In the genomic region with DNA sequence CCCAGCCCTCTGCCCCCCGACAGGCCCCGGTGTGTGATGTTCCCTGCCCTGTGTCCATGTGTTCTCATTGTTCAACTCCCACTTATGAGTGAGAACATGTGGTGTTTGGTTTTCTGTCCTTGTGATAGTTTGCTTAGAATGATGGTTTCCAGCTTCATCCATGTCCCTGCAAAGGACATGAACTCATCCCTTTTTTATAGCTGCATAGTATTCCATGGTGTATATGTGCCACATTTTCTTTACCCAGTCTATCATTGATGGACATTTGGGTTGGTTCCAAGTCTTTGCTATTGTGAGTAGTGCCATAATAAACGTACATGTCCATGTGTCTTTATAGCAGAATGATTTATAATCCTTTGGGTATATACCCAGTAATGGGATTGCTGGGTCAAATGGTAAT, we compare ENCODE assay signal across 2 cellular contexts. TPM values are rescaled to one million over a fixed set of nuclear protein-coding genes. Genes with fewer than 3 reads are reported as not detected.
DNase-seq lines count a peak whose midpoint lies in the region; ATAC-seq, FAIRE-seq and TF ChIP-seq lines count a peak whose summit lies in the region.
"Not testable (repeated sequence)": the region's sequence is repeated elsewhere in the genome, so short reads cannot be mapped to it uniquely, and the experiment has no call there.

No MANE protein-coding gene starts in this region.

- POLR2A ChIA-PET in HEK293 (lab: Yijun Ruan, JAX); K562 (lab: Yijun Ruan, JAX): not testable (repeated sequence)

- BruUV-seq in K562 (replicated peaks; lab: Mats Ljungman, UMichigan): not testable (repeated sequence)

- not testable (repeated sequence) for H3K27me3 ChIP-seq in K562 (ENCODE audit: control insufficient read depth in 2 of 2, insufficient read depth in 2 of 2, low read length in 2 of 2)

- not testable (repeated sequence) for H4K20me1 ChIP-seq in K562 (replicated peaks; ENCODE audit: control insufficient read depth, insufficient read depth, low read length)

- CTCF ChIA-PET in HEK293 (lab: Yijun Ruan, JAX); K562 (lab: Yijun Ruan, JAX; ENCODE audit: low intra/inter-chr PET ratio): not testable (repeated sequence)

- H3K36me3 ChIP-seq in HEK293 (ENCODE audit: control insufficient read depth in 2 of 2, insufficient read depth in 1 of 2, low read length in 2 of 2); K562 (ENCODE audit: control insufficient read depth, insufficient read depth, low read length): not testable (repeated sequence)

- in situ Hi-C loops in K562 (cut with MboI): loop anchor here (25.0 kb wide), 1 partner anchor 415 kb away; no protein-coding TSS in a partner anchor

- not testable (repeated sequence) for H3K27ac ChIP-seq in HEK293 (ENCODE audit: extremely low read depth, low read depth, low read length); K562 (ENCODE audit: extremely low read depth, low read depth, low read length)

- H3K9me3 ChIP-seq in HEK293 (ENCODE audit: control insufficient read depth, insufficient read depth, low read depth, low read length); K562 (replicated peaks; ENCODE audit: control insufficient read depth, insufficient read depth, low read depth, low read length): not testable (repeated sequence)

- intact Hi-C loops in K562 (cut with micrococcal nuclease): loop anchor here (5.0 kb wide), 1 partner anchor 415 kb away; no protein-coding TSS in a partner anchor

- not testable (repeated sequence) for TF ChIP-seq EP300 in K562 (IDR thresholded peaks at IDR 0.05; ENCODE audit: low read length)

- 46% methylated on average over 2 of the region's 3 CpGs for WGBS in K562 (ENCODE audit: insufficient coverage, low coverage, missing lambda C conversion rate)

- H3K79me2 ChIP-seq in K562 (ENCODE audit: control insufficient read depth, insufficient read depth, low read length): not testable (repeated sequence)

- not testable (repeated sequence) for H3K9me1 ChIP-seq in K562 (ENCODE audit: control insufficient read depth, insufficient read depth, low read length)

- H3K9ac ChIP-seq in K562 (ENCODE audit: insufficient read depth in 1 of 2, low read depth in 2 of 2, low read length in 2 of 2): not testable (repeated sequence)

- not testable (repeated sequence) for FAIRE-seq in K562 (lab: Jason Lieb, UNC)

- not testable (repeated sequence) for ATAC-seq in K562

- not testable (repeated sequence) for TF ChIP-seq RAD21 in K562 (CRISPR knock-in tag; conservative IDR thresholded peaks at IDR 0.05 in 1 of 2, IDR thresholded peaks at IDR 0.05 in 1 of 2)

- not testable (repeated sequence) for H3K4me3 ChIP-seq in HEK293 (ENCODE audit: low read depth, low read length); K562

- H3K4me2 ChIP-seq in K562 (ENCODE audit: insufficient read depth, low read length): not testable (repeated sequence)

- TF ChIP-seq CTCF in HEK293 (tag by site-specific recombination; IDR thresholded peaks at IDR 0.05); K562 (IDR thresholded peaks at IDR 0.05 in 2 of 3, conservative IDR thresholded peaks at IDR 0.05 in 1 of 3; ENCODE audit: insufficient read depth in 2 of 3, low read depth in 1 of 3, low read length in 3 of 3): not testable (repeated sequence)

- not testable (repeated sequence) for DNase-seq in K562 (ENCODE audit: extremely low read depth in 1 of 4, low spot score in 3 of 4)

- H2AFZ ChIP-seq in K562 (ENCODE audit: low read depth, low read length): not testable (repeated sequence)

- TF ChIP-seq POLR2A in K562 (conservative IDR thresholded peaks at IDR 0.05): not testable (repeated sequence)

- not testable (repeated sequence) for H3K4me1 ChIP-seq in HEK293 (ENCODE audit: control insufficient read depth, insufficient read depth, low read length); K562 (replicated peaks in 1 of 2; ENCODE audit: control insufficient read depth in 2 of 2, insufficient read depth in 2 of 2, low read length in 2 of 2)

TF ChIP-seq in HEK293, 187 proteins besides CTCF, POLR2A, EP300 and RAD21:
- TF ChIP-seq ZNF146 (tag by site-specific recombination; IDR thresholded peaks at IDR 0.05): peak; percentile 72

TF ChIP-seq in K562, 482 proteins besides CTCF, POLR2A, EP300 and RAD21:
- peak; percentile 47; the same call in 1 of the 2 replicates for TF ChIP-seq BCOR (IDR thresholded peaks at IDR 0.05)
- peak; percentile 63 for TF ChIP-seq ZNF146 (CRISPR knock-in tag; IDR thresholded peaks at IDR 0.05; ENCODE audit: unreplicated experiment)
TF ChIP-seq in K562: peak in this region for 2; not testable (repeated sequence) for 480.

RNA-seq across cellular contexts. Expression of gene TRAF3IP1, which starts 52.0 kb away (rescaled TPM):
- 5.1 and 10.4 TPM in 2 replicates for total RNA-seq in K562 (2011; cell fraction: chromatin; rRNA removed; ENCODE audit: low replicate concordance)
- total RNA-seq in K562 (2011; cell fraction: nucleolus; rRNA removed): 0.83 and 3.6 TPM in 2 replicates
- total RNA-seq in K562 (2011; cell fraction: nucleoplasm; rRNA removed): 2.3 and 4.4 TPM in 2 replicates
- 2.9 and 3.3 TPM in 2 replicates for total RNA-seq in K562 (2014; rRNA removed)
- total RNA-seq in K562 (2014; rRNA removed; fragmentation: Illumina TruSeq; extraction: Trizol): 3.4 and 3.9 TPM in 2 replicates
- total RNA-seq in K562 (2015; rRNA removed; fragmentation: Illumina TruSeq; extraction: Trizol): 3.8 and 5.1 TPM in 2 replicates
- total RNA-seq in K562 (2021): 5.5 and 7.4 TPM in 2 replicates
- 2.2 and 2.6 TPM in 2 replicates for polyA plus RNA-seq in K562 (2011; rRNA removed)
- polyA plus RNA-seq in K562 (2011; cell fraction: cytosol; rRNA removed): 1.6 and 1.7 TPM in 2 replicates
- 1.3 and 2.1 TPM in 2 replicates for polyA plus RNA-seq in K562 (2011; cell fraction: nucleus; rRNA removed)
- 2.9 and 3.8 TPM in 2 replicates for polyA plus RNA-seq in K562 (2012)
- 4.3 and 6.2 TPM in 2 replicates for polyA plus RNA-seq in K562 (2014; fragmentation: Illumina TruSeq; extraction: Trizol)
- polyA plus RNA-seq in K562 (2014; fragmentation: Nextera tagmentation; extraction: Ambion mirVana): 1 to 10 TPM; 1.3 to 1.4 TPM
- 3.2 and 4.5 TPM in 2 replicates for polyA plus RNA-seq in K562 (2014; rRNA removed)
- 1.4 and 1.8 TPM in 2 replicates for polyA minus RNA-seq in K562 (2011; rRNA and poly(A)+ RNA removed)
- polyA minus RNA-seq in K562 (2011; cell fraction: cytosol; rRNA and poly(A)+ RNA removed): 2.7 and 4.0 TPM in 2 replicates
- polyA minus RNA-seq in K562 (2011; cell fraction: nucleus; rRNA and poly(A)+ RNA removed): 1.6 and 1.8 TPM in 2 replicates

RNA-seq across cellular contexts. Expression of gene ASB1, which starts 54.5 kb away (rescaled TPM):
- total RNA-seq in K562 (2011; cell fraction: chromatin; rRNA removed; ENCODE audit: low replicate concordance): 69.7 and 90.0 TPM in 2 replicates
- total RNA-seq in K562 (2011; cell fraction: nucleolus; rRNA removed): 54.0 and 56.1 TPM in 2 replicates
- total RNA-seq in K562 (2011; cell fraction: nucleoplasm; rRNA removed): 64.5 and 65.1 TPM in 2 replicates
- total RNA-seq in K562 (2014; rRNA removed) (32.0 and 37.5 TPM in 2 replicates), K562 (2014; rRNA removed; fragmentation: Illumina TruSeq; extraction: Trizol) (17.5 and 18.0 TPM in 2 replicates), K562 (2015; rRNA removed; fragmentation: Illumina TruSeq; extraction: Trizol) (18.2 and 20.1 TPM in 2 replicates), K562 (2021) (35.5 and 37.7 TPM in 2 replicates)
- polyA plus RNA-seq in K562 (2011; rRNA removed) (23.9 and 26.4 TPM in 2 replicates), K562 (2014; fragmentation: Illumina TruSeq; extraction: Trizol) (27.5 and 34.9 TPM in 2 replicates), K562 (2014; fragmentation: Nextera tagmentation; extraction: Ambion mirVana) (1 to 10 TPM; 6.3 to 8.7 TPM), K562 (2014; rRNA removed) (33.1 and 42.1 TPM in 2 replicates)
- polyA plus RNA-seq in K562 (2011; cell fraction: cytosol; rRNA removed): 25.8 and 40.3 TPM in 2 replicates
- polyA plus RNA-seq in K562 (2011; cell fraction: nucleus; rRNA removed): 81.4 and 94.5 TPM in 2 replicates
- polyA plus RNA-seq in K562 (2012): 22.4 and 22.9 TPM in 2 replicates
- 13.5 and 17.4 TPM in 2 replicates for polyA minus RNA-seq in K562 (2011; rRNA and poly(A)+ RNA removed)
- 20.6 and 22.0 TPM in 2 replicates for polyA minus RNA-seq in K562 (2011; cell fraction: cytosol; rRNA and poly(A)+ RNA removed)
- polyA minus RNA-seq in K562 (2011; cell fraction: nucleus; rRNA and poly(A)+ RNA removed): 21.3 and 22.2 TPM in 2 replicates
